Comparison of ENCODE assay signal across 8 cellular contexts in genomic region chr10:69237528-69238159, GRCh38. TPM values are rescaled to one million over a fixed set of nuclear protein-coding genes. Genes with fewer than 3 reads are reported as not detected.
DNase-seq lines count a peak whose midpoint lies in the region; ATAC-seq and TF ChIP-seq lines count a peak whose summit lies in the region.

No MANE protein-coding gene starts in this region.

- H3K36me3 Mint-ChIP-seq in activated CD4-positive, alpha-beta T cell treated with anti-CD3 and anti-CD28 coated beads for 36 hours (ENCODE audit: low read depth): no peaks in the 10 kb centered on the region

- CTCF ChIA-PET in activated CD4-positive, alpha-beta T cell treated with anti-CD3 and anti-CD28 coated beads for 36 hours (lab: Charles Lee): interaction anchor here (0.6 to 8.4 kb wide), 12 partner anchors 8 to 206 kb away, joined by 3 to 106 read pairs (median 4); no protein-coding TSS in a partner anchor

- no peaks in the 10 kb centered on the region for H3K9me3 Mint-ChIP-seq in activated CD4-positive, alpha-beta T cell treated with anti-CD3 and anti-CD28 coated beads for 36 hours (ENCODE audit: low read depth)

- peak; percentile 80 for ATAC-seq in GM18868 (IDR thresholded peaks at IDR 0.05; ENCODE audit: unreplicated experiment)
- ATAC-seq in HG03175 (IDR thresholded peaks at IDR 0.05; ENCODE audit: unreplicated experiment): peak; percentile 91
- ATAC-seq in activated CD4-positive, alpha-beta T cell treated with anti-CD3 and anti-CD28 coated beads for 36 hours: peak; percentile 99

- H3K4me1 Mint-ChIP-seq in activated CD4-positive, alpha-beta T cell treated with anti-CD3 and anti-CD28 coated beads for 36 hours: peaks cover 22% of the 10 kb centered on the region

- intact Hi-C loops in activated CD4-positive, alpha-beta T cell treated with anti-CD3 and anti-CD28 coated beads for 36 hours (cut with DNase I, micrococcal nuclease): loop anchor here (1.0 to 5.0 kb wide), 6 partner anchors 81 to 270 kb away; no protein-coding TSS in a partner anchor

- H3K27ac Mint-ChIP-seq in activated CD4-positive, alpha-beta T cell treated with anti-CD3 and anti-CD28 coated beads for 36 hours: no peak overlapping the region

- no peaks in the 10 kb centered on the region for H3K27me3 Mint-ChIP-seq in activated CD4-positive, alpha-beta T cell treated with anti-CD3 and anti-CD28 coated beads for 36 hours

- peak; percentile 28 for DNase-seq in AG09319 (ENCODE audit: extremely low read depth, low read depth)
- peak; percentile 6 for DNase-seq in NCI-H345 treated with DMSO at 0.1 percent for 48 hours (lab: John Stamatoyannopoulos, UW; ENCODE audit: unreplicated experiment)
- peak; percentile 94 for DNase-seq in activated CD4-positive, alpha-beta T cell treated with anti-CD3 and anti-CD28 coated beads for 36 hours
- DNase-seq in cerebellar nuclear complex (lab: John Stamatoyannopoulos, UW): peak; percentile 34 to 92
- DNase-seq in left kidney (ENCODE audit: low read depth, low spot score): peak; percentile 91
- DNase-seq in stimulated activated CD4-positive, alpha-beta T cell treated with anti-CD3 and anti-CD28 coated beads, Interleukin-4, amount 100 ng/mL, for 4 hours: peak; percentile 75 to 88

- TF ChIP-seq CTCF in AG09319 (IDR thresholded peaks at IDR 0.05; ENCODE audit: low read depth, low read length): peak; percentile 88

- POLR2A ChIA-PET in activated CD4-positive, alpha-beta T cell treated with anti-CD3 and anti-CD28 coated beads for 36 hours (lab: Charles Lee): no interaction called here

- no peak overlapping the region for H3K4me3 Mint-ChIP-seq in activated CD4-positive, alpha-beta T cell treated with anti-CD3 and anti-CD28 coated beads for 36 hours

RNA-seq across cellular contexts. Expression of gene HKDC1, which starts 17.5 kb away (rescaled TPM):
- total RNA-seq in activated CD4-positive, alpha-beta T cell treated with anti-CD3 and anti-CD28 coated beads for 36 hours: under 1 TPM; 0.30 to 0.80 TPM

RNA-seq across cellular contexts. Expression of gene HK1, which starts 40.7 kb away (rescaled TPM):
- total RNA-seq in activated CD4-positive, alpha-beta T cell treated with anti-CD3 and anti-CD28 coated beads for 36 hours: 100 to 1,000 TPM; 258 to 261 TPM

RNA-seq across cellular contexts. Expression of gene SUPV3L1, which starts 57.6 kb away (rescaled TPM):
- 10 to 100 TPM; 46.6 to 54.1 TPM for total RNA-seq in activated CD4-positive, alpha-beta T cell treated with anti-CD3 and anti-CD28 coated beads for 36 hours

Comparison
In these comparisons a context has a peak if more than half of its experiments do, and no peak if none do; other contexts are left out.
1. Peak in every context shown above with its lines: DNase-seq and ATAC-seq.
2. DNase-seq: peak in every context shown above with its lines; median percentile 94 in activated CD4-positive, alpha-beta T cell treated with anti-CD3 and anti-CD28 coated beads for 36 hours; 91 in left kidney; 82 in stimulated activated CD4-positive, alpha-beta T cell treated with anti-CD3 and anti-CD28 coated beads, Interleukin-4, amount 100 ng/mL, for 4 hours; 63 in cerebellar nuclear complex; 28 in AG09319; 6 in NCI-H345 treated with DMSO at 0.1 percent for 48 hours.